In the genomic region with DNA sequence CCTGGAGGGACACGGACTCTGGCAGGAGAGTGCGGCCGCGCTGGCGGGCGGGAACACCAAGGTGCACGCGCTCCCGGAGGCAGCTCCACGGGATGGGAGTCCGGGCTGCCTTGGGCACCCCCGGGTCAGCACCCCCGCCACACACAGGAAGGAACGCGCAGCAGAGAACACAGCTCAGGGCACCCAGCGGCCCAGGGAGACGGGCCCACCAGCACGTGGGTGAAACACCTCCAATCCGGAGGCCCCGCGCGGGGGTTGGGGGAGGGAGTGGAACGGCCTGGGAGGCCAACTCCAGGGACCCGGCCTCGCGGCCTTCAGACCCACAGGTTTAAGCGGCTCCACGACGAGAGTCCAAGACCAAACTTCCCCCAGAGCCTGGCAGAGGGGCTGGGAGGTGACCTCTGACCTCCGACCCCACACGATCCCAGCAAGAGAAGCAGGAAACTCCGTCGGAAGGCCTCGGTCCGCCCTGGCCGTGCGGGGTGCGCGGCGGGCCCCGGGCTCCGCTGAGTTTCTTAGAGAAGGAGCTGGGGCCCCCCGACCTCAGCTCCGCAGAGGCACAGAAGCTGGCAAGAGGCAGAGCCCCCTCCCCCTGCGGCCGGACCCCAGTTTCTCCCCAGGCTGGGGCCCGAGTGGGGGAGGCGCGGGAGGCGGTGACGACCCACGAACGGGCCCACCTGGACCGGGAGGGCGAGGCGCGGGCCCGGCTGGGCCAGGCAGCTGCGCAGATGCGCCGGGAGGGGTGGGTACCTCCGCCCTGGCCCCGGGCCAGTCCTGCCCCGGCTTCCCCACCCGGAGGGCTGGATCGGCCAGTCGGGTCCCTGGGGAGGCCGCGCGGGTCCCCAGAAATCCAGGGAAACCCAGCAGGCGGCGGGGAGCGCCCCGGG, we compare ENCODE assay signal across 8 cellular contexts. TPM values are rescaled to one million over a fixed set of nuclear protein-coding genes. Genes with fewer than 3 reads are reported as not detected.
DNase-seq lines count a peak whose midpoint lies in the region; ATAC-seq and TF ChIP-seq lines count a peak whose summit lies in the region.

No MANE protein-coding gene starts in this region.

- H3K27me3 ChIP-seq in stomach smooth muscle (ENCODE audit: control insufficient read depth in 1 of 2, insufficient read depth in 2 of 2, low read length in 2 of 2): no peaks in the 10 kb centered on the region

- no peaks in the 10 kb centered on the region for H3K36me3 ChIP-seq in mucosa of descending colon (ENCODE audit: low read depth)
- H3K36me3 ChIP-seq in stomach smooth muscle (ENCODE audit: control insufficient read depth in 2 of 2, insufficient read depth in 2 of 2, low read length in 2 of 2): no peaks in the 10 kb centered on the region

- peak overlapping the region; percentile 99 for H3K27ac ChIP-seq in stomach smooth muscle (ENCODE audit: low read length)

- peak overlapping the region; percentile 86 to 91 for H3K9ac ChIP-seq in stomach smooth muscle (ENCODE audit: low read length in 2 of 2)

- no peaks in the 10 kb centered on the region for H3K9me3 ChIP-seq in mucosa of descending colon
- no peaks in the 10 kb centered on the region for H3K9me3 ChIP-seq in stomach smooth muscle (ENCODE audit: control insufficient read depth in 2 of 2, low read length in 2 of 2)

- no peak for TF ChIP-seq CTCF in mucosa of descending colon (IDR thresholded peaks at IDR 0.05)

- peaks cover 16% of the 10 kb centered on the region for H3K4me1 ChIP-seq in mucosa of descending colon (ENCODE audit: low read depth)
- H3K4me1 ChIP-seq in stomach smooth muscle (ENCODE audit: control insufficient read depth, insufficient read depth, low read length): peaks cover 60% of the 10 kb centered on the region

- peak; percentile 17 to 30 for DNase-seq in AML-193 (lab: John Stamatoyannopoulos, UW)
- DNase-seq in LoVo (ENCODE audit: low spot score): peak; percentile 46
- peak; percentile 60 for DNase-seq in activated T-cell treated with anti-CD3 and anti-CD28 coated beads for 4 hours
- peak; percentile 94 for DNase-seq in epidermal melanocyte (ENCODE audit: insufficient read length, low spot score)
- DNase-seq in mucosa of descending colon: peak; percentile 66 to 83 (median 77)

- intact Hi-C loops in mucosa of descending colon (cut with DNase I, micrococcal nuclease): loop anchor here in 1 of 2 donors (5.0 kb wide), 1 partner anchor 42 kb away; no protein-coding TSS in a partner anchor

- H3K4me3 ChIP-seq in mucosa of descending colon: peak overlapping the region; percentile 72
- H3K4me3 ChIP-seq in stomach smooth muscle (ENCODE audit: low read length in 2 of 2): peak overlapping the region; percentile 69 to 80

- ATAC-seq in mucosa of descending colon (peak; percentile 52), HG02840 (IDR thresholded peaks at IDR 0.05; ENCODE audit: low FRiP score, unreplicated experiment) (no peak), GM19463 (IDR thresholded peaks at IDR 0.05; ENCODE audit: unreplicated experiment) (no peak)

RNA-seq across cellular contexts. Expression of a gene that starts 0.9 kb away (rescaled TPM):
- 10 to 100 TPM; 15.9 to 81.3 (median 22.1) TPM for total RNA-seq in mucosa of descending colon

RNA-seq across cellular contexts. Expression of a gene that starts 24.4 kb away (rescaled TPM):
- total RNA-seq in mucosa of descending colon: 10 to 100 TPM; 47.4 to 54.1 (median 52.0) TPM

Comparison
In these comparisons a context has a peak if more than half of its experiments do, and no peak if none do; other contexts are left out.
1. DNase-seq: peak in every context shown above with its lines; median percentile 94 in epidermal melanocyte; 77 in mucosa of descending colon; 60 in activated T-cell treated with anti-CD3 and anti-CD28 coated beads for 4 hours; 46 in LoVo; 24 in AML-193.